In the genomic region with DNA sequence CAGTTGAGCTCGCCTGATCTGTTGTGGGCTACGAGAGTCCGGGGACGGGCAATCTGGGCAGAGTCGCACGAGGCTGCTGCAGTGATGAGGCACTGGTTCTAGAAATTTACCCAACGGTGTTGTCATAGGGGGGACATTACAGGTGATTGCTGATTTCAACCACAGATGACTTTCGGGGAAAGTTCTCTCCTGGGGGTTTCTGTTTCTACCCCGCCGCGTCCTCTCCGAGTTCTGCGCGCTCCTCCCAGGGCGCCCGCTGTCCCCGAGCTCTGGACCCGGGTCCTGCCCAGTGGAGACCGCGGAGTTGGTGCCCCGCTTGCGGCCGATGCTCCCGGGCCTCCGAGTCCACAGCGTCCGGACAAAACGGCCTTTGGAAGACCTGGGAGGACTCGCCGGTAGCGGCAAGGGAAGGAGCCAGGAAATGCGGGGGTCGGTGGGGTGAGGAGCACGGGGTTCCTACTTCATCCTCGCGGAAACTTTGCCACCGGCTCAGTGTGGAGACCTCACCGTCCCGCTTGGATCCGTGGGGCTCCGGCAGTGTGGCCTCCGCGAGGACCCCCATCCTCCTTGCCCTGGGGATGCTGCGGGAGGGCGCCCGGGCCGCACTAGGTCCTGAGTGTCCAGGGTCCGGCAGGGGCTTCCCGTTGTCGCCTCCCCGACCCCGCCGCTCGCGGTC, we compare ENCODE assay signal across 10 cellular contexts. TPM values are rescaled to one million over a fixed set of nuclear protein-coding genes. Genes with fewer than 3 reads are reported as not detected.
DNase-seq lines count a peak whose midpoint lies in the region; ATAC-seq and TF ChIP-seq lines count a peak whose summit lies in the region.
"Had no signal": no experiment of that assay in that cellular context is flagged by ENCODE, and none has a peak within 500 bp of the region (broad histone marks: within the 10 kb centered on the region; RNA-seq: fewer than 3 reads in every experiment).

No MANE protein-coding gene starts in this region.

- peaks cover 86% of the 10 kb centered on the region for H3K27me3 Mint-ChIP-seq in T-helper 2 cell treated with Interferon-gamma antibody and Interleukin-4, amounts not matched to agents 5 μg/mL and 100 μg/mL, for 36 hours (ENCODE audit: low read depth)

- H3K4me3 Mint-ChIP-seq in T-helper 2 cell treated with Interferon-gamma antibody and Interleukin-4, amounts not matched to agents 5 μg/mL and 100 μg/mL, for 36 hours = no peak overlapping the region

- H3K27me3 ChIP-seq in HUES64 (ENCODE audit: insufficient read depth, low read length) (peaks cover 94% of the 10 kb centered on the region), spleen (replicated peaks in 1 of 7) (peaks cover 0 to 83% (median 51%) of the 10 kb centered on the region in 7 donors)

- no peaks in the 10 kb centered on the region for H3K36me3 Mint-ChIP-seq in T-helper 2 cell treated with Interferon-gamma antibody and Interleukin-4, amounts not matched to agents 5 μg/mL and 100 μg/mL, for 36 hours (ENCODE audit: low read depth)

- H3K9me3 ChIP-seq in HUES64 (ENCODE audit: insufficient read depth, low read depth, low read length) (no peaks in the 10 kb centered on the region), spleen (no peaks in the 10 kb centered on the region)

- TF ChIP-seq POLR2A in spleen (IDR thresholded peaks at IDR 0.05) = no peak

- peak; percentile 28 for DNase-seq in astrocyte of the hippocampus (ENCODE audit: low read depth, low spot score)
- peak; percentile 38 for DNase-seq in left kidney (ENCODE audit: low read depth, low spot score)
- DNase-seq in spleen = peak; percentile 62
- DNase-seq in NCI-H748 treated with DMSO at 0.1 percent for 48 hours (lab: John Stamatoyannopoulos, UW) = no peak
- no peak for DNase-seq in T-helper 2 cell treated with Interferon-gamma antibody and Interleukin-4, amounts not matched to agents 5 μg/mL and 100 μg/mL, for 36 hours (ENCODE audit: low spot score)
- DNase-seq: amygdala, NCI-H226, T-helper 9 cell had no signal

- intact Hi-C loops in spleen (cut with DNase I; ENCODE audit: low total_unique reads) = no loop called here

- ATAC-seq in GM19467 (IDR thresholded peaks at IDR 0.05; ENCODE audit: unreplicated experiment) = no peak

- H3K27ac ChIP-seq in HUES64 (ENCODE audit: low read depth, low read length) (no peak overlapping the region), spleen (no peak overlapping the region)

- H3K27ac Mint-ChIP-seq in T-helper 2 cell treated with Interferon-gamma antibody and Interleukin-4, amounts not matched to agents 5 μg/mL and 100 μg/mL, for 36 hours = no peak overlapping the region

- peak overlapping the region; percentile 53 for H3K4me3 ChIP-seq in HUES64 (ENCODE audit: low read length)
- peak overlapping the region in 5 of 8 donors; percentile 5 to 55 (median 23) for H3K4me3 ChIP-seq in spleen

- H3K4me1 Mint-ChIP-seq in T-helper 2 cell treated with Interferon-gamma antibody and Interleukin-4, amounts not matched to agents 5 μg/mL and 100 μg/mL, for 36 hours (ENCODE audit: low read depth) = peaks cover 5% of the 10 kb centered on the region

- no peaks in the 10 kb centered on the region for H3K36me3 ChIP-seq in HUES64 (ENCODE audit: insufficient read depth, low read length)
- no peaks in the 10 kb centered on the region for H3K36me3 ChIP-seq in spleen

- no peaks in the 10 kb centered on the region for H3K9me3 Mint-ChIP-seq in T-helper 2 cell treated with Interferon-gamma antibody and Interleukin-4, amounts not matched to agents 5 μg/mL and 100 μg/mL, for 36 hours

- WGBS in HUES64 = 3% methylated on average over 55 of the region's 55 CpGs
- WGBS in spleen, 5 donors = 3 to 9% (median 4%) methylated on average over 32 to 55 of the region's 55 CpGs

- H3K9ac ChIP-seq in HUES64 (ENCODE audit: low read depth, low read length) = peak overlapping the region; percentile 44; the same call in 1 of the 2 replicates

- no peaks in the 10 kb centered on the region for H3K4me1 ChIP-seq in HUES64 (ENCODE audit: insufficient read depth, low read length)
- peaks cover 9 to 15% (median 12%) of the 10 kb centered on the region in 6 donors for H3K4me1 ChIP-seq in spleen

- no peak for TF ChIP-seq CTCF in spleen (IDR thresholded peaks at IDR 0.05 in 8 of 11, conservative IDR thresholded peaks at IDR 0.05 in 3 of 11)

RNA-seq across cellular contexts. Expression of a gene that starts 12.3 kb away (rescaled TPM):
- not detected for polyA plus RNA-seq in HUES64 (2013, experiment 1 of 2)
- polyA plus RNA-seq in HUES64 (2013, experiment 2 of 2) = not detected
- not detected for total RNA-seq in spleen
- polyA plus RNA-seq in spleen = not detected

RNA-seq across cellular contexts. Expression of a gene that starts 31.3 kb away (rescaled TPM):
- polyA plus RNA-seq in HUES64 (2013, experiment 1 of 2) = 3.6 TPM
- 5.1 TPM for polyA plus RNA-seq in HUES64 (2013, experiment 2 of 2)
- total RNA-seq in spleen = 1 to 10 TPM in 3 of 7 donors, under 1 TPM in 3, not detected in 1; 0.80 to 2.2 (median 1.1) TPM
- under 1 TPM; 0.15 to 0.52 (median 0.35) TPM for polyA plus RNA-seq in spleen

Comparison
In these comparisons a context has a peak if more than half of its experiments do, and no peak if none do; other contexts are left out.
1. DNase-seq: peak in astrocyte of the hippocampus (single experiment), left kidney (single experiment) and spleen (single experiment); none in NCI-H748 treated with DMSO at 0.1 percent for 48 hours (single experiment) and T-helper 2 cell treated with Interferon-gamma antibody and Interleukin-4, amounts not matched to agents 5 μg/mL and 100 μg/mL, for 36 hours (single experiment).